ENCODE assay signal across 25 cellular contexts in genomic region chr21:33139084-33139483, GRCh38.
"Had no signal": no experiment of that assay in that cellular context is flagged by ENCODE, and none has a peak within 500 bp of the region (broad histone marks: within the 10 kb centered on the region; RNA-seq: fewer than 3 reads in every experiment).

No MANE protein-coding gene starts in this region.

- H3K27ac ChIP-seq: adrenal gland, body of pancreas, breast epithelium, SJCRH30, SK-N-MC, WERI-Rb-1 had no signal

- H3K4me3 ChIP-seq: adrenal gland, body of pancreas, breast epithelium, SJCRH30, SK-N-MC had no signal

- H3K27me3 ChIP-seq: body of pancreas had no signal

- H3K4me1 ChIP-seq: adrenal gland, body of pancreas, breast epithelium, SJCRH30 had no signal

- DNase-seq: activated CD4-positive, alpha-beta memory T cell treated with anti-CD3 and anti-CD28 coated beads, Interleukin-2, amount 10 ng/mL, durations not matched to agents 7 days and 5 days; activated CD4-positive, alpha-beta T cell treated with anti-CD3 and anti-CD28 coated beads for 1 hour; activated CD4-positive, alpha-beta T cell treated with anti-CD3 and anti-CD28 coated beads for 48 hours; activated CD4-positive, CD25-positive, alpha-beta regulatory T cell; activated gamma-delta T cell; activated naive CD4-positive, alpha-beta T cell treated with anti-CD3 and anti-CD28 coated beads for 36 hours; activated T-cell treated with anti-CD3 and anti-CD28 coated beads, Interleukin-2, amount 50 U/mL, for 24 hours; adrenal gland; body of pancreas; Karpas-422; MV-4-11; NCI-H1092; NCI-H1436 treated with DMSO at 0.1 percent for 48 hours; NCI-H1694 treated with DMSO at 0.1 percent for 48 hours; NCI-H2029; NCI-H345; NCI-H524 treated with DMSO at 0.1 percent for 48 hours; NCI-H748 treated with DMSO at 0.1 percent for 48 hours; SHP77; SJCRH30; T1000; WERI-Rb-1 had no signal

- H3K9me3 ChIP-seq: adrenal gland, body of pancreas, breast epithelium, SJCRH30 had no signal

- FAIRE-seq: astrocyte had no signal

- H3K36me3 ChIP-seq: adrenal gland, breast epithelium, SJCRH30, WERI-Rb-1 had no signal
